ENCODE assay signal across 10 cellular contexts in genomic region chr6:72689107-72689954, GRCh38.
DNase-seq lines count a peak whose midpoint lies in the region; ATAC-seq and TF ChIP-seq lines count a peak whose summit lies in the region.
"Had no signal": no experiment of that assay in that cellular context is flagged by ENCODE, and none has a peak within 500 bp of the region (broad histone marks: within the 10 kb centered on the region; RNA-seq: fewer than 3 reads in every experiment).

No MANE protein-coding gene starts in this region.

- H3K4me3 Mint-ChIP-seq in progenitor cell of endocrine pancreas (ENCODE audit: low read depth) = no peak overlapping the region

- H3K4me3 ChIP-seq in WERI-Rb-1 (ENCODE audit: low read depth, low read length) = no peak overlapping the region
- H3K4me3 ChIP-seq: upper lobe of right lung had no signal

- H3K36me3 Mint-ChIP-seq in progenitor cell of endocrine pancreas (ENCODE audit: insufficient read depth) = no peaks in the 10 kb centered on the region

- DNase-seq in germinal center (ENCODE audit: low spot score) = peak; percentile 36
- no peak for DNase-seq in stimulated activated naive CD4-positive, alpha-beta T cell (lab: John Stamatoyannopoulos, UW)
- DNase-seq in stimulated activated CD4-positive, alpha-beta T cell treated with anti-CD3 and anti-CD28 coated beads, Interleukin-12 subunit alpha, Interleukin-12 subunit beta, amount 100 ng/mL, for 4 hours = no peak
- no peak for DNase-seq in progenitor cell of endocrine pancreas (ENCODE audit: low spot score, unreplicated experiment)
- DNase-seq in WERI-Rb-1 = no peak
- DNase-seq: activated naive CD4-positive, alpha-beta T cell; upper lobe of right lung had no signal

- no peaks in the 10 kb centered on the region for H3K9me3 Mint-ChIP-seq in progenitor cell of endocrine pancreas (ENCODE audit: low read depth)

- no peaks in the 10 kb centered on the region for H3K27me3 Mint-ChIP-seq in progenitor cell of endocrine pancreas

- TF ChIP-seq CTCF in progenitor cell of endocrine pancreas (IDR thresholded peaks at IDR 0.05; ENCODE audit: unreplicated experiment) (no peak), WERI-Rb-1 (IDR thresholded peaks at IDR 0.05; ENCODE audit: low read depth, low read length) (no peak)

- H3K27ac Mint-ChIP-seq in progenitor cell of endocrine pancreas = no peak overlapping the region

- H3K27ac ChIP-seq in WERI-Rb-1 = no peak overlapping the region
- H3K27ac ChIP-seq: upper lobe of right lung had no signal

- no peaks in the 10 kb centered on the region; the same call in 1 of the 2 replicates for H3K36me3 ChIP-seq in WERI-Rb-1
- H3K36me3 ChIP-seq: upper lobe of right lung had no signal

- no peaks in the 10 kb centered on the region for H3K9me3 ChIP-seq in WERI-Rb-1 (ENCODE audit: severe bottlenecking)
- H3K9me3 ChIP-seq: upper lobe of right lung had no signal

- ATAC-seq in GM18519 (IDR thresholded peaks at IDR 0.05; ENCODE audit: low FRiP score, unreplicated experiment) = peak; percentile 79
- peak; percentile 85 for ATAC-seq in GM21528 (IDR thresholded peaks at IDR 0.05; ENCODE audit: low FRiP score, unreplicated experiment)
- peak; percentile 94 for ATAC-seq in HG03175 (IDR thresholded peaks at IDR 0.05; ENCODE audit: unreplicated experiment)
- ATAC-seq: upper lobe of right lung had no signal

- no peaks in the 10 kb centered on the region for H3K4me1 Mint-ChIP-seq in progenitor cell of endocrine pancreas (ENCODE audit: low read depth)

- H3K27me3 ChIP-seq in WERI-Rb-1 (ENCODE audit: insufficient read depth, low read depth, severe bottlenecking) = no peaks in the 10 kb centered on the region
- H3K27me3 ChIP-seq: upper lobe of right lung had no signal
